Comparison of ENCODE assay signal across 8 cellular contexts in genomic region chr1:154962238-154962678, GRCh38. TPM values are rescaled to one million over a fixed set of nuclear protein-coding genes. Genes with fewer than 3 reads are reported as not detected.
DNase-seq lines count a peak whose midpoint lies in the region; ATAC-seq and TF ChIP-seq lines count a peak whose summit lies in the region.

No MANE protein-coding gene starts in this region.

- H3K27ac Mint-ChIP-seq in CD4-positive, CD25-positive, alpha-beta regulatory T cell: peak overlapping the region; percentile 88 to 95 (median 91)
- peak overlapping the region; percentile 96 for H3K27ac Mint-ChIP-seq in mesothelial cell of epicardium

- peak overlapping the region; percentile 85 to 96 (median 86) for H3K4me3 Mint-ChIP-seq in CD4-positive, CD25-positive, alpha-beta regulatory T cell
- H3K4me3 Mint-ChIP-seq in mesothelial cell of epicardium: peak overlapping the region; percentile 85

- TF ChIP-seq CTCF in OCI-LY7 (conservative IDR thresholded peaks at IDR 0.05; ENCODE audit: low read length) (no peak), coronary artery (IDR thresholded peaks at IDR 0.05) (no peak), mesothelial cell of epicardium (IDR thresholded peaks at IDR 0.05; ENCODE audit: unreplicated experiment) (no peak)

- peaks cover 13% of the 10 kb centered on the region for H3K36me3 Mint-ChIP-seq in CD4-positive, CD25-positive, alpha-beta regulatory T cell
- H3K36me3 Mint-ChIP-seq in mesothelial cell of epicardium: peaks cover 8% of the 10 kb centered on the region

- peak overlapping the region; percentile 88 for H3K4me2 ChIP-seq in OCI-LY7 (ENCODE audit: low read length)

- peaks cover 56% of the 10 kb centered on the region for H3K36me3 ChIP-seq in CD4-positive, CD25-positive, alpha-beta regulatory T cell (ENCODE audit: control insufficient read depth, insufficient read depth, low read length)
- peaks cover 75% of the 10 kb centered on the region for H3K36me3 ChIP-seq in OCI-LY7 (ENCODE audit: insufficient read depth, low read length)
- peaks cover 0 to 12% of the 10 kb centered on the region in 2 donors for H3K36me3 ChIP-seq in aorta (ENCODE audit: control insufficient read depth in 1 of 2, insufficient read depth in 2 of 2, low read length in 1 of 2)

- H3K4me3 ChIP-seq in CD4-positive, CD25-positive, alpha-beta regulatory T cell (ENCODE audit: low read depth, low read length): peak overlapping the region; percentile 64
- H3K4me3 ChIP-seq in OCI-LY7 (ENCODE audit: low read depth, low read length, poor library complexity, severe bottlenecking) (peak overlapping the region; percentile 82), coronary artery (peak overlapping the region; percentile 78), aorta (ENCODE audit: low read length in 2 of 2) (peak overlapping the region; percentile 29 to 72)

- peak; percentile 2 to 3 for ATAC-seq in CD4-positive, CD25-positive, alpha-beta regulatory T cell (ENCODE audit: low read depth in 2 of 2)
- ATAC-seq in GM19395 (IDR thresholded peaks at IDR 0.05; ENCODE audit: unreplicated experiment): peak; percentile 7
- peak; percentile 2 for ATAC-seq in aorta (ENCODE audit: low FRiP score)

- H3K9me2 ChIP-seq in OCI-LY7 (ENCODE audit: insufficient read depth, low read length): no peaks in the 10 kb centered on the region

- peaks cover 21% of the 10 kb centered on the region for H3K79me2 ChIP-seq in OCI-LY7 (ENCODE audit: insufficient read depth, low read depth, low read length)

- TSS peak; percentile 85 for BruUV-seq in OCI-LY7 (replicated peaks; lab: Mats Ljungman, UMichigan)

- H3K4me1 ChIP-seq in CD4-positive, CD25-positive, alpha-beta regulatory T cell (ENCODE audit: control insufficient read depth, insufficient read depth, low read length, poor library complexity, severe bottlenecking): peaks cover 37% of the 10 kb centered on the region
- H3K4me1 ChIP-seq in OCI-LY7 (ENCODE audit: insufficient read depth, low read length, poor library complexity, severe bottlenecking) (peaks cover 27% of the 10 kb centered on the region), aorta (ENCODE audit: control insufficient read depth in 1 of 2, insufficient read depth in 2 of 2, low read length in 2 of 2) (no peaks in the 10 kb centered on the region)

- H3K9me3 ChIP-seq in CD4-positive, CD25-positive, alpha-beta regulatory T cell (ENCODE audit: control insufficient read depth in 2 of 2, low read length in 2 of 2): no peaks in the 10 kb centered on the region
- H3K9me3 ChIP-seq in OCI-LY7 (ENCODE audit: low read length) (no peaks in the 10 kb centered on the region), aorta (ENCODE audit: control insufficient read depth, low read length) (no peaks in the 10 kb centered on the region)

- peak in 1 of 3 donors; percentile 55 for DNase-seq in CD4-positive, CD25-positive, alpha-beta regulatory T cell
- peak; percentile 65 for DNase-seq in OCI-LY7 (ENCODE audit: low spot score)
- DNase-seq in coronary artery (ENCODE audit: low spot score): no peak
- no peak for DNase-seq in mesothelial cell of epicardium (ENCODE audit: low spot score in 2 of 2, unreplicated experiment in 2 of 2)
- peak in 1 of 2 donors; percentile 48 for DNase-seq in aorta
- DNase-seq in SKM-1 (lab: John Stamatoyannopoulos, UW; ENCODE audit: unreplicated experiment): no peak
- no peak for DNase-seq in NK-92 (lab: John Stamatoyannopoulos, UW; ENCODE audit: unreplicated experiment)

- H3K4me1 Mint-ChIP-seq in CD4-positive, CD25-positive, alpha-beta regulatory T cell: peaks cover 6 to 49% (median 26%) of the 10 kb centered on the region in 4 donors
- H3K4me1 Mint-ChIP-seq in mesothelial cell of epicardium: peaks cover 33% of the 10 kb centered on the region

- intact Hi-C loops in OCI-LY7 (cut with micrococcal nuclease; ENCODE audit: unreplicated experiment) (loop anchor here (5.0 kb wide), 1 partner anchor 100 kb away; the partner anchor contains the start of gene EFNA4), aorta (cut with DNase I) (loop anchor here in 1 of 2 donors (2.0 kb wide), 1 partner anchor 37 kb away; no protein-coding TSS in a partner anchor)

- CTCF ChIA-PET in OCI-LY7 (lab: Charles Lee; ENCODE audit: unreplicated experiment): no interaction called here

- H3K27me3 ChIP-seq in CD4-positive, CD25-positive, alpha-beta regulatory T cell (ENCODE audit: control insufficient read depth, insufficient read depth, low read length): no peaks in the 10 kb centered on the region
- no peaks in the 10 kb centered on the region for H3K27me3 ChIP-seq in aorta (ENCODE audit: control insufficient read depth in 1 of 2, insufficient read depth in 2 of 2, low read length in 1 of 2)

- no peaks in the 10 kb centered on the region for H3K9me3 Mint-ChIP-seq in CD4-positive, CD25-positive, alpha-beta regulatory T cell
- no peaks in the 10 kb centered on the region for H3K9me3 Mint-ChIP-seq in mesothelial cell of epicardium

- no peaks in the 10 kb centered on the region for H3K27me3 Mint-ChIP-seq in CD4-positive, CD25-positive, alpha-beta regulatory T cell
- no peaks in the 10 kb centered on the region for H3K27me3 Mint-ChIP-seq in mesothelial cell of epicardium (ENCODE audit: low read depth)

- WGBS in aorta, 2 donors: 3% methylated on average over 16 of the region's 16 CpGs

- peak overlapping the region; percentile 61; the same call in 1 of the 2 replicates for H2AFZ ChIP-seq in OCI-LY7 (ENCODE audit: low read length)

- peak overlapping the region; percentile 92 for H3K27ac ChIP-seq in CD4-positive, CD25-positive, alpha-beta regulatory T cell (ENCODE audit: insufficient read depth, low read length, poor library complexity, severe bottlenecking)
- peak overlapping the region; percentile 77 for H3K27ac ChIP-seq in OCI-LY7 (ENCODE audit: low read depth, low read length, poor library complexity, severe bottlenecking)
- peak overlapping the region; percentile 97 for H3K27ac ChIP-seq in coronary artery
- peak overlapping the region; percentile 12 to 70 for H3K27ac ChIP-seq in aorta (ENCODE audit: low read depth in 1 of 2, low read length in 2 of 2)

- POLR2A ChIA-PET in OCI-LY7 (lab: Charles Lee): no interaction called here

- H4K20me1 ChIP-seq in OCI-LY7 (ENCODE audit: insufficient read depth, low read length): 0 out of 2 replicates have a peak, but pooled peaks cover 4% of the 10 kb centered on the region

RNA-seq across cellular contexts. Expression of gene PYGO2, which starts 0.7 kb away (rescaled TPM):
- total RNA-seq in CD4-positive, CD25-positive, alpha-beta regulatory T cell: 41.9 TPM
- 10 to 100 TPM; 30.2 to 47.3 (median 46.9) TPM for polyA plus RNA-seq in CD4-positive, CD25-positive, alpha-beta regulatory T cell
- total RNA-seq in OCI-LY7 (2014; rRNA removed; shearing (Covaris generic)): 36.5 and 44.3 TPM in 2 replicates
- total RNA-seq in OCI-LY7 (2022): 47.3 and 53.1 TPM in 2 replicates
- total RNA-seq in mesothelial cell of epicardium: 43.8 to 47.3 TPM (median 44.6 TPM) in 3 replicates
- 10 to 100 TPM; 17.3 to 23.6 TPM for total RNA-seq in aorta
- polyA plus RNA-seq in aorta: 10 to 100 TPM; 11.6 to 16.6 TPM

RNA-seq across cellular contexts. Expression of gene PBXIP1, which starts 6.4 kb away (rescaled TPM):
- total RNA-seq in CD4-positive, CD25-positive, alpha-beta regulatory T cell: 774 TPM
- polyA plus RNA-seq in CD4-positive, CD25-positive, alpha-beta regulatory T cell: 100 to 1,000 TPM; 349 to 464 (median 399) TPM
- 23.8 and 26.6 TPM in 2 replicates for total RNA-seq in OCI-LY7 (2014; rRNA removed; shearing (Covaris generic))
- total RNA-seq in OCI-LY7 (2022): 37.7 and 39.8 TPM in 2 replicates
- total RNA-seq in mesothelial cell of epicardium: 53.8 to 56.2 TPM (median 56.2 TPM) in 3 replicates
- 100 to 1,000 TPM; 106 to 119 TPM for total RNA-seq in aorta
- 100 to 1,000 TPM in 1 of 2 donors, 10 to 100 TPM in 1; 95.3 to 169 TPM for polyA plus RNA-seq in aorta

RNA-seq across cellular contexts. Expression of gene SHC1, which starts 8.3 kb away (rescaled TPM):
- total RNA-seq in CD4-positive, CD25-positive, alpha-beta regulatory T cell: 71.3 TPM
- 10 to 100 TPM; 27.0 to 40.3 (median 30.3) TPM for polyA plus RNA-seq in CD4-positive, CD25-positive, alpha-beta regulatory T cell
- 31.4 and 37.6 TPM in 2 replicates for total RNA-seq in OCI-LY7 (2014; rRNA removed; shearing (Covaris generic))
- total RNA-seq in OCI-LY7 (2022): 77.4 and 84.0 TPM in 2 replicates
- 115 to 132 TPM (median 117 TPM) in 3 replicates for total RNA-seq in mesothelial cell of epicardium
- 100 to 1,000 TPM; 165 to 182 TPM for total RNA-seq in aorta
- polyA plus RNA-seq in aorta: 100 to 1,000 TPM in 1 of 2 donors, 10 to 100 TPM in 1; 39.1 to 179 TPM

RNA-seq across cellular contexts. Expression of gene CKS1B, which starts 12.2 kb away (rescaled TPM):
- 8.5 TPM for total RNA-seq in CD4-positive, CD25-positive, alpha-beta regulatory T cell
- 10 to 100 TPM; 51.3 to 60.0 (median 56.4) TPM for polyA plus RNA-seq in CD4-positive, CD25-positive, alpha-beta regulatory T cell
- total RNA-seq in OCI-LY7 (2014; rRNA removed; shearing (Covaris generic)): 149 and 204 TPM in 2 replicates
- 230 and 260 TPM in 2 replicates for total RNA-seq in OCI-LY7 (2022)
- total RNA-seq in mesothelial cell of epicardium: 64.0 to 70.9 TPM (median 68.2 TPM) in 3 replicates
- total RNA-seq in aorta: 10 to 100 TPM; 19.3 to 25.5 TPM
- 10 to 100 TPM; 38.9 to 58.9 TPM for polyA plus RNA-seq in aorta

RNA-seq across cellular contexts. Expression of gene FLAD1, which starts 20.9 kb away (rescaled TPM):
- total RNA-seq in CD4-positive, CD25-positive, alpha-beta regulatory T cell: 39.1 TPM
- 10 to 100 TPM; 41.0 to 60.3 (median 44.0) TPM for polyA plus RNA-seq in CD4-positive, CD25-positive, alpha-beta regulatory T cell
- total RNA-seq in OCI-LY7 (2014; rRNA removed; shearing (Covaris generic)): 52.7 and 55.7 TPM in 2 replicates
- total RNA-seq in OCI-LY7 (2022): 57.0 and 57.9 TPM in 2 replicates
- 46.8 to 49.6 TPM (median 48.3 TPM) in 3 replicates for total RNA-seq in mesothelial cell of epicardium
- total RNA-seq in aorta: 10 to 100 TPM; 14.5 to 17.6 TPM
- 10 to 100 TPM; 23.8 to 24.2 TPM for polyA plus RNA-seq in aorta

Comparison
In these comparisons a context has a peak if more than half of its experiments do, and no peak if none do; other contexts are left out.
1. H3K27ac ChIP-seq: peak in every context shown above with its lines; median percentile 97 in coronary artery; 92 in CD4-positive, CD25-positive, alpha-beta regulatory T cell; 77 in OCI-LY7; 41 in aorta.